In the genomic region with DNA sequence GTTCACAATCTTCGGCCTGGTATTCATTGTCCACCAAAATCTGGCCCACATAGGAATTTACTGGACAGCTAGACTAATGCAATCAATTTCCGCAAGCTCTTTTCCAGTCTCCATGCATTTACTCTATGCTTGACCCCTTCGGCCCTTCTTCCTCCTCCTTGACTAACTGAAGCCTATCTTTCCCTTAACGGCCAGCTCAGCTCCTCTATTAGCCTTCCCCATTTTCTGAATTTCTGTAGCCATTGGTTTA, we compare ENCODE assay signal across 8 cellular contexts. TPM values are rescaled to one million over a fixed set of nuclear protein-coding genes. Genes with fewer than 3 reads are reported as not detected.
DNase-seq lines count a peak whose midpoint lies in the region; ATAC-seq and TF ChIP-seq lines count a peak whose summit lies in the region.

No MANE protein-coding gene starts in this region.

- in situ Hi-C loops in gastrocnemius medialis (cut with MboI; ENCODE audit: low sequenced_read_pairs in 4 of 4) = loop anchor here in 2 of 4 donors (25.0 kb wide), 1 partner anchor 352 kb away; the partner anchor contains the start of gene PDHA1 (in 2 of the 2)

- H3K27ac ChIP-seq in PC-3 (ENCODE audit: low read length) (peak overlapping the region; percentile 71; the same call in 1 of the 2 replicates), esophagus muscularis mucosa (replicated peaks in 1 of 4) (peak overlapping the region; percentile 88 to 91 (median 90)), gastrocnemius medialis (peak overlapping the region; percentile 88 to 96 (median 92))

- DNase-seq in PC-3 = no peak
- no peak for DNase-seq in esophagus muscularis mucosa (ENCODE audit: extremely low spot score)
- DNase-seq in gastrocnemius medialis = no peak
- DNase-seq in activated CD4-positive, CD25-positive, alpha-beta regulatory T cell (lab: John Stamatoyannopoulos, UW) = no peak
- DNase-seq in NCI-H1930 (lab: John Stamatoyannopoulos, UW) = no peak
- DNase-seq in activated gamma-delta T cell (lab: John Stamatoyannopoulos, UW) = no peak
- no peak for DNase-seq in NCI-H2081 (lab: John Stamatoyannopoulos, UW)

- TF ChIP-seq EP300 in esophagus muscularis mucosa (IDR thresholded peaks at IDR 0.05) = no peak

- H3K79me2 ChIP-seq in PC-3 (ENCODE audit: low read length) = peaks cover 51% of the 10 kb centered on the region

- H3K9ac ChIP-seq in PC-3 (ENCODE audit: low read length) = peak overlapping the region; percentile 91

- TSS peak; percentile 63 for BruUV-seq in PC-3 (replicated peaks; lab: Mats Ljungman, UMichigan)

- no peaks in the 10 kb centered on the region for H4K20me1 ChIP-seq in PC-3 (ENCODE audit: low read length)

- H3K27me3 ChIP-seq in PC-3 (ENCODE audit: low read length) (no peaks in the 10 kb centered on the region), esophagus muscularis mucosa (no peaks in the 10 kb centered on the region), gastrocnemius medialis (no peaks in the 10 kb centered on the region)

- ATAC-seq in GM21360 (IDR thresholded peaks at IDR 0.05; ENCODE audit: unreplicated experiment) (peak; percentile 2), PC-3 (no peak), gastrocnemius medialis (peak; percentile 6 to 16)

- H3K4me3 ChIP-seq in PC-3 (ENCODE audit: low read length) (peak overlapping the region; percentile 99), esophagus muscularis mucosa (peak overlapping the region; percentile 70 to 85 (median 73)), gastrocnemius medialis (peak overlapping the region; percentile 73 to 86 (median 76))

- POLR2A ChIA-PET in PC-3 (lab: Charles Lee; ENCODE audit: unreplicated experiment) = interaction anchor here (0.6 to 1.0 kb wide), 2 partner anchors 8 to 10 kb away, joined by 4 to 5 read pairs; no protein-coding TSS in a partner anchor

- TF ChIP-seq CTCF in PC-3 (conservative IDR thresholded peaks at IDR 0.05; ENCODE audit: low read depth, low read length) = no peak
- no peak for TF ChIP-seq CTCF in esophagus muscularis mucosa (IDR thresholded peaks at IDR 0.05)
- TF ChIP-seq CTCF in gastrocnemius medialis (IDR thresholded peaks at IDR 0.05 in 4 of 5, conservative IDR thresholded peaks at IDR 0.05 in 1 of 5) = no peak

- CTCF ChIA-PET in PC-3 (lab: Charles Lee) = no interaction called here

- H3K9me2 ChIP-seq in PC-3 (replicated peaks; ENCODE audit: low read length) = no peaks in the 10 kb centered on the region

- WGBS in esophagus muscularis mucosa = 32% methylated on average over 4 of the region's 4 CpGs

- H3F3A ChIP-seq in PC-3 (ENCODE audit: low read length, unreplicated experiment) = no peaks in the 10 kb centered on the region

- no peaks in the 10 kb centered on the region for H3K9me3 ChIP-seq in PC-3 (ENCODE audit: low read length)
- no peaks in the 10 kb centered on the region for H3K9me3 ChIP-seq in esophagus muscularis mucosa
- H3K9me3 ChIP-seq in gastrocnemius medialis = no peaks in the 10 kb centered on the region

- TF ChIP-seq POLR2A in esophagus muscularis mucosa (IDR thresholded peaks at IDR 0.05; ENCODE audit: low read depth) (no peak), gastrocnemius medialis (IDR thresholded peaks at IDR 0.05) (no peak)

- H3K36me3 ChIP-seq in PC-3 (ENCODE audit: low read depth, low read length) (0 out of 2 replicates have a peak, but pooled peaks cover 2% of the 10 kb centered on the region), esophagus muscularis mucosa (peaks cover 0 to 10% (median 0%) of the 10 kb centered on the region in 4 donors), gastrocnemius medialis (no peaks in the 10 kb centered on the region)

- H2AFZ ChIP-seq in PC-3 (ENCODE audit: low read length) = peak overlapping the region; percentile 84

- intact Hi-C loops in PC-3 (cut with micrococcal nuclease) = no loop called here
- intact Hi-C loops in esophagus muscularis mucosa (cut with DNase I) = loop anchor here (10.0 kb wide), 1 partner anchor 360 kb away; the partner anchor contains the start of gene PDHA1
- intact Hi-C loops in gastrocnemius medialis (cut with DNase I; ENCODE audit: low total_unique reads) = loop anchor here (5.0 to 10.0 kb wide), 4 partner anchors 53 to 1270 kb away; partner anchors contain the start of genes CDKL5 and PDHA1

- H3K4me1 ChIP-seq in PC-3 (ENCODE audit: insufficient read depth, low read length) = peaks cover 23% of the 10 kb centered on the region
- peaks cover 8 to 18% (median 13%) of the 10 kb centered on the region in 4 donors for H3K4me1 ChIP-seq in esophagus muscularis mucosa
- peaks cover 5 to 10% of the 10 kb centered on the region in 2 donors for H3K4me1 ChIP-seq in gastrocnemius medialis

- H3K4me2 ChIP-seq in PC-3 (ENCODE audit: low read length) = peak overlapping the region; percentile 93

RNA-seq across cellular contexts. Expression of gene PHKA2, which starts 1.2 kb away (rescaled TPM):
- total RNA-seq in PC-3 (2014; rRNA removed) (24.6 and 35.5 TPM in 2 replicates), esophagus muscularis mucosa (10 to 100 TPM in 3 of 4 donors, 1 to 10 TPM in 1; 9.8 to 20.7 (median 15.4) TPM), gastrocnemius medialis (10 to 100 TPM in 2 of 4 donors, 1 to 10 TPM in 2; 4.6 to 20.6 (median 11.0) TPM)
